Comparison of ENCODE assay signal across 1 cellular context in genomic region chr11:104926771-104927470, GRCh38.
TF ChIP-seq lines count a peak whose summit lies in the region.

No MANE protein-coding gene starts in this region.

TF ChIP-seq in IMR-90, 13 proteins besides CTCF, POLR2A, EP300 and RAD21:
- TF ChIP-seq MAZ (IDR thresholded peaks at IDR 0.05; ENCODE audit: borderline replicate concordance, low read depth, low read length) (peak; percentile 69; the same call in 1 of the 2 replicates), CHD1 (IDR thresholded peaks at IDR 0.05; ENCODE audit: low read depth, low read length) (no peak)
